ENCODE assay signal across 1 cellular context in genomic region chr2:174846218-174846617, GRCh38.
TF ChIP-seq lines count a peak whose summit lies in the region.

No MANE protein-coding gene starts in this region.

TF ChIP-seq in IMR-90, 13 proteins besides CTCF, POLR2A, EP300 and RAD21 (continued from another document):
- TF ChIP-seq USF2 (IDR thresholded peaks at IDR 0.05; ENCODE audit: low read depth, low read length) (no peak), BHLHE40 (IDR thresholded peaks at IDR 0.05; ENCODE audit: low read depth, low read length) (no peak)
TF ChIP-seq in IMR-90: peak in this region for 1.
